Comparison of ENCODE assay signal across 16 cellular contexts in the genomic region with DNA sequence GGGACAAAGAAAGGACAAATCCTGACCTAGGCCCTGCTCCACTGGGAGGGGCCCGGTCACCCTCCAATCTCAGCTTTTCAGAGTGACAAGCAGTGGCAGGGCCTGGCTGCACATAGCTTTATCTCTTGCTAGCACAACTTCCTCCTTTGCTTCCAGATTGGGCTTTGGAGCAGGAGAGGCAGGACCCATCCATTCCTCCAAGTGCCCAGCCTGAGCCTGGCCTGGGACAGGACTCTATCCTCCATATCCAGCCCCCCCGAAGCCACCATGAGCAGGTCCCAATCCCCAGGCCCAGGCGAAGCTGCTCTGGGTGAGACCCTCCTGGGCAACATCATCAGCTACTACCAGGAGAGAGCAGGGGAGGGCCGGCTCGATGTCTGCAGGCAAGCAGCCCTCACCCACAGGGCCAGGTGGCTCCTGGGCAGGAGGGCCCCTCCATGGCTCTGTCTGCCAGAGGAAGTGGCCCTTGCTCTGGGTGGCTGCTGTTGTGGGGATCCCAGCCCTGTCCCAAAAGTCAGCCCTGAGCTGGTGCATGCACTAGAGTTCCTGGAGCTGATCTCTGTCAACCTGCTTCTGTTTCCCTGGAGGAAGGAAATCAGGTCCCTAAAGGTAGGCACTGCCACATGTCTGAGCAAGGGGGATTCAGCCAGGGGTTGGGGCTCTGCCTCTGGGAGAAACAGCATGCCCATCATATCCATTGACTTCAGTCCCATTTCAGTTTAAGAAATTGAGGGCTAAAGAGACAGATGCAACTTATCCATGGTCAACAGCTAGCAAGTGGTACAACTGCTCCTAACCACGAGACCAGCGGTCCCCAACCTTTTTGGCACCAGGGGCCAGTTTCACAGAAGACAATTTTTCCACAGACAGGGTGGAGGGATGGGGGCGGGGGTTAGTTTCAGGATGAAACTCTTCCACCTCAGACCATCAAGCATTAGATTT. TPM values are rescaled to one million over a fixed set of nuclear protein-coding genes. Genes with fewer than 3 reads are reported as not detected.
DNase-seq lines count a peak whose midpoint lies in the region; ATAC-seq and TF ChIP-seq lines count a peak whose summit lies in the region.
"Had no signal": no experiment of that assay in that cellular context is flagged by ENCODE, and none has a peak within 500 bp of the region (broad histone marks: within the 10 kb centered on the region; RNA-seq: fewer than 3 reads in every experiment).

No MANE protein-coding gene starts in this region.

- H3K4me1 ChIP-seq in mesenchymal stem cell (ENCODE audit: control insufficient read depth, insufficient read depth, low read depth, low read length) (peaks cover 27% of the 10 kb centered on the region), aorta (ENCODE audit: control insufficient read depth in 1 of 2, insufficient read depth in 2 of 2, low read length in 2 of 2) (no peaks in the 10 kb centered on the region), esophagus squamous epithelium (peaks cover 14 to 17% (median 16%) of the 10 kb centered on the region in 3 donors), SK-N-SH (ENCODE audit: control insufficient read depth in 1 of 2, insufficient read depth in 2 of 2, low read depth in 1 of 2, low read length in 1 of 2) (peaks cover 10% of the 10 kb centered on the region in 2 experiments; a peak in 2 of 4 replicates)
- H3K4me1 ChIP-seq: HAP-1, psoas muscle had no signal

- TF ChIP-seq POLR2A in esophagus squamous epithelium (IDR thresholded peaks at IDR 0.05), result no peak

- CTCF ChIA-PET in activated B cell treated with CpG ODN at 0.5 μM for 24 hours (lab: Charles Lee), result interaction anchor here (0.6 kb wide), 1 partner anchor 63 kb away, joined by 3 read pairs; no protein-coding TSS in a partner anchor
- CTCF ChIA-PET in SK-N-SH (lab: Yijun Ruan, JAX), result interaction anchor here (1.0 to 3.2 kb wide), 3 partner anchors 25 to 170 kb away, joined by 3 to 25 read pairs (median 3); no protein-coding TSS in a partner anchor

- no peaks in the 10 kb centered on the region for H3K9me3 ChIP-seq in mesenchymal stem cell (ENCODE audit: control insufficient read depth, low read length)
- H3K9me3 ChIP-seq in aorta (ENCODE audit: control insufficient read depth, low read length), result no peaks in the 10 kb centered on the region
- H3K9me3 ChIP-seq in esophagus squamous epithelium, result no peaks in the 10 kb centered on the region
- H3K9me3 ChIP-seq in SK-N-SH, result no peaks in the 10 kb centered on the region
- H3K9me3 ChIP-seq: HAP-1, left lung, psoas muscle had no signal

- H4K20me1 ChIP-seq in SK-N-SH (ENCODE audit: insufficient read depth), result no peaks in the 10 kb centered on the region

- H3K79me1 ChIP-seq in mesenchymal stem cell (replicated peaks; ENCODE audit: low read length, poor library complexity, severe bottlenecking), result no peaks in the 10 kb centered on the region

- no peak overlapping the region for H3K27ac Mint-ChIP-seq in activated B cell treated with CpG ODN at 0.5 μM for 24 hours

- no peak for TF ChIP-seq EP300 in SK-N-SH (IDR thresholded peaks at IDR 0.05; ENCODE audit: borderline replicate concordance in 1 of 2, low read depth in 1 of 2, low read length in 1 of 2)

- intact Hi-C loops in left ventricle myocardium superior (cut with micrococcal nuclease), result no loop called here
- intact Hi-C loops in left cardiac atrium (cut with DNase I), result no loop called here
- intact Hi-C loops in activated B cell treated with CpG ODN at 0.5 μM for 24 hours (cut with micrococcal nuclease), result no loop called here
- intact Hi-C loops in aorta (cut with DNase I), result no loop called here
- intact Hi-C loops in esophagus squamous epithelium (cut with DNase I), result no loop called here

- no peak for ATAC-seq in left ventricle myocardium superior
- no peak for ATAC-seq in left cardiac atrium
- no peak for ATAC-seq in activated B cell treated with CpG ODN at 0.5 μM for 24 hours (ENCODE audit: low read depth)
- no peak for ATAC-seq in aorta (ENCODE audit: low FRiP score)
- ATAC-seq in HG02571 (IDR thresholded peaks at IDR 0.05; ENCODE audit: unreplicated experiment), result no peak
- ATAC-seq: left lung had no signal

- H2AFZ ChIP-seq in mesenchymal stem cell (ENCODE audit: low read depth, low read length) (no peak overlapping the region), SK-N-SH (ENCODE audit: low read depth) (no peak overlapping the region)

- no peaks in the 10 kb centered on the region for H3K9me2 ChIP-seq in SK-N-SH

- 94% methylated on average over 7 of the region's 8 CpGs for WGBS in mesenchymal stem cell
- 82 to 87% methylated on average over 8 of the region's 8 CpGs for WGBS in aorta, 2 donors
- WGBS in esophagus squamous epithelium, 2 donors, result 63 to 83% methylated on average over 1 to 3 of the region's 8 CpGs
- 80% methylated on average over 7 of the region's 8 CpGs for WGBS in SK-N-SH (ENCODE audit: low lambda C conversion rate)

- peaks cover 4% of the 10 kb centered on the region for H3K4me1 Mint-ChIP-seq in activated B cell treated with CpG ODN at 0.5 μM for 24 hours

- peaks cover 2% of the 10 kb centered on the region for H3K27me3 Mint-ChIP-seq in activated B cell treated with CpG ODN at 0.5 μM for 24 hours

- H3K4me3 Mint-ChIP-seq in activated B cell treated with CpG ODN at 0.5 μM for 24 hours, result no peak overlapping the region

- H3K27me3 ChIP-seq in mesenchymal stem cell (ENCODE audit: control insufficient read depth in 1 of 2, insufficient read depth in 1 of 2, low read length in 2 of 2), result no peaks in the 10 kb centered on the region
- H3K27me3 ChIP-seq in aorta (ENCODE audit: control insufficient read depth in 1 of 2, insufficient read depth in 2 of 2, low read length in 1 of 2), result no peaks in the 10 kb centered on the region
- no peaks in the 10 kb centered on the region for H3K27me3 ChIP-seq in esophagus squamous epithelium
- H3K27me3 ChIP-seq in SK-N-SH (ENCODE audit: insufficient read depth), result no peaks in the 10 kb centered on the region
- H3K27me3 ChIP-seq: left lung had no signal

- H2AK5ac ChIP-seq in mesenchymal stem cell (ENCODE audit: low read length, severe bottlenecking), result no peak overlapping the region

- no peak overlapping the region for H3K14ac ChIP-seq in mesenchymal stem cell (ENCODE audit: low read length in 2 of 2)

- no peak overlapping the region for H3K23ac ChIP-seq in mesenchymal stem cell (ENCODE audit: low read length in 2 of 2)

- peaks cover 0 to 28% of the 10 kb centered on the region in 2 experiments for H3K36me3 ChIP-seq in mesenchymal stem cell (ENCODE audit: control insufficient read depth in 1 of 2, insufficient read depth in 2 of 2, low read depth in 1 of 2, low read length in 2 of 2)
- no peaks in the 10 kb centered on the region for H3K36me3 ChIP-seq in aorta (ENCODE audit: control insufficient read depth in 1 of 2, insufficient read depth in 2 of 2, low read length in 1 of 2)
- no peaks in the 10 kb centered on the region for H3K36me3 ChIP-seq in esophagus squamous epithelium
- H3K36me3 ChIP-seq in SK-N-SH (replicated peaks in 1 of 2; ENCODE audit: control insufficient read depth in 1 of 2, insufficient read depth in 2 of 2, low read length in 1 of 2), result no peaks in the 10 kb centered on the region
- H3K36me3 ChIP-seq: HAP-1, left lung had no signal

- no peak overlapping the region for H3K9ac ChIP-seq in mesenchymal stem cell (ENCODE audit: low read length)
- H3K9ac ChIP-seq in SK-N-SH, result no peak overlapping the region

- TF ChIP-seq CTCF in activated B cell treated with CpG ODN at 0.5 μM for 24 hours (IDR thresholded peaks at IDR 0.05), result no peak
- no peak for TF ChIP-seq CTCF in esophagus squamous epithelium (IDR thresholded peaks at IDR 0.05)
- TF ChIP-seq CTCF in SK-N-SH (IDR thresholded peaks at IDR 0.05), result no peak

- no peak overlapping the region for H4K8ac ChIP-seq in mesenchymal stem cell (ENCODE audit: low read length)

- H3K4me3 ChIP-seq in mesenchymal stem cell (ENCODE audit: insufficient read depth in 1 of 2, low read depth in 1 of 2, low read length in 2 of 2) (no peak overlapping the region), aorta (ENCODE audit: low read length in 2 of 2) (no peak overlapping the region), esophagus squamous epithelium (no peak overlapping the region), SK-N-SH (ENCODE audit: low read depth in 2 of 2, low read length in 1 of 2) (no peak overlapping the region)
- H3K4me3 ChIP-seq: HAP-1, left lung, psoas muscle had no signal

- no peak overlapping the region for H3K18ac ChIP-seq in mesenchymal stem cell (ENCODE audit: low read depth in 1 of 2, low read length in 2 of 2)

- no peaks in the 10 kb centered on the region for H3K79me2 ChIP-seq in SK-N-SH (ENCODE audit: insufficient read depth)

- H3K27ac ChIP-seq in mesenchymal stem cell (ENCODE audit: low read length, poor library complexity, severe bottlenecking) (no peak overlapping the region), aorta (ENCODE audit: low read depth in 1 of 2, low read length in 2 of 2) (no peak overlapping the region), esophagus squamous epithelium (no peak overlapping the region), SK-N-SH (ENCODE audit: low read depth in 2 of 2, low read length in 1 of 2) (no peak overlapping the region)
- H3K27ac ChIP-seq: psoas muscle had no signal

- no peaks in the 10 kb centered on the region for H3F3A ChIP-seq in SK-N-SH (replicated peaks; ENCODE audit: insufficient read depth)

- H3K9me3 Mint-ChIP-seq in activated B cell treated with CpG ODN at 0.5 μM for 24 hours, result no peaks in the 10 kb centered on the region

- no peak overlapping the region for H3K4me2 ChIP-seq in mesenchymal stem cell (ENCODE audit: low read length, poor library complexity, severe bottlenecking)
- H3K4me2 ChIP-seq in SK-N-SH, result no peak overlapping the region

- H2BK12ac ChIP-seq in mesenchymal stem cell (ENCODE audit: low read length in 2 of 2), result no peak overlapping the region

- peak overlapping the region; percentile 37 for H4K91ac ChIP-seq in mesenchymal stem cell (ENCODE audit: low read length)

- H3K4ac ChIP-seq in mesenchymal stem cell (ENCODE audit: low read depth in 1 of 2, low read length in 2 of 2), result no peak overlapping the region

- peak; percentile 20 for DNase-seq in left ventricle myocardium superior
- no peak for DNase-seq in left cardiac atrium
- DNase-seq in activated B cell treated with CpG ODN at 0.5 μM for 24 hours, result peak; percentile 13
- DNase-seq in mesenchymal stem cell, result no peak
- DNase-seq in aorta, result peak; percentile 41 to 76
- DNase-seq in esophagus squamous epithelium (lab: John Stamatoyannopoulos, UW), result no peak
- no peak for DNase-seq in SK-N-SH
- DNase-seq: activated CD4-positive, alpha-beta T cell treated with anti-CD3 and anti-CD28 coated beads, Interleukin-2, amount 50 U/mL, for 1 hour; amniotic stem cell; cerebellar nuclear complex; NCI-H187 treated with DMSO at 0.1 percent for 48 hours; NCI-H446; psoas muscle had no signal

- no peaks in the 10 kb centered on the region for H3K36me3 Mint-ChIP-seq in activated B cell treated with CpG ODN at 0.5 μM for 24 hours (ENCODE audit: low read depth)

- no peak overlapping the region for H2BK120ac ChIP-seq in mesenchymal stem cell (ENCODE audit: low read depth, low read length)

- no peak overlapping the region for H2BK15ac ChIP-seq in mesenchymal stem cell (ENCODE audit: low read depth, poor library complexity, severe bottlenecking)

- POLR2A ChIA-PET in activated B cell treated with CpG ODN at 0.5 μM for 24 hours (lab: Charles Lee) (no interaction called here), SK-N-SH (lab: Yijun Ruan, JAX) (no interaction called here)

- no peak for TF ChIP-seq RAD21 in SK-N-SH (IDR thresholded peaks at IDR 0.05; ENCODE audit: low read length)

- H2BK5ac ChIP-seq in mesenchymal stem cell (ENCODE audit: low read depth, low read length, poor library complexity, severe bottlenecking), result no peak overlapping the region

RNA-seq across cellular contexts. Expression of gene TK2, which starts 58.9 kb away (rescaled TPM):
- total RNA-seq in left ventricle myocardium superior (16.8 TPM), left cardiac atrium (10 to 100 TPM; 22.3 to 28.2 TPM), activated B cell treated with CpG ODN at 0.5 μM for 24 hours (4.0 and 4.8 TPM in 2 replicates), aorta (10 to 100 TPM; 27.4 to 43.4 TPM), esophagus squamous epithelium (10 to 100 TPM in 3 of 4 donors, 1 to 10 TPM in 1; 5.6 to 22.5 (median 13.5) TPM)
- polyA plus RNA-seq in mesenchymal stem cell (2013, experiment 1 of 2), result 12.5 TPM
- 12.8 TPM for polyA plus RNA-seq in mesenchymal stem cell (2013, experiment 2 of 2)
- polyA plus RNA-seq in aorta (10 to 100 TPM; 18.9 to 30.3 TPM), SK-N-SH (2012; rRNA removed) (25.2 and 37.6 TPM in 2 replicates)
- polyA plus RNA-seq in SK-N-SH (2012; cell fraction: cytosol; rRNA removed), result 27.7 and 28.2 TPM in 2 replicates
- 64.2 and 80.0 TPM in 2 replicates for polyA plus RNA-seq in SK-N-SH (2012; cell fraction: nucleus; rRNA removed)

Comparison
In these comparisons a context has a peak if more than half of its experiments do, and no peak if none do; other contexts are left out.
1. DNase-seq: peak in left ventricle myocardium superior (single experiment), activated B cell treated with CpG ODN at 0.5 μM for 24 hours (single experiment) and aorta (2 of 2); none in left cardiac atrium (single experiment), mesenchymal stem cell (single experiment), esophagus squamous epithelium (single experiment) and SK-N-SH (single experiment).